ENCODE assay signal across 8 cellular contexts in the genomic region with DNA sequence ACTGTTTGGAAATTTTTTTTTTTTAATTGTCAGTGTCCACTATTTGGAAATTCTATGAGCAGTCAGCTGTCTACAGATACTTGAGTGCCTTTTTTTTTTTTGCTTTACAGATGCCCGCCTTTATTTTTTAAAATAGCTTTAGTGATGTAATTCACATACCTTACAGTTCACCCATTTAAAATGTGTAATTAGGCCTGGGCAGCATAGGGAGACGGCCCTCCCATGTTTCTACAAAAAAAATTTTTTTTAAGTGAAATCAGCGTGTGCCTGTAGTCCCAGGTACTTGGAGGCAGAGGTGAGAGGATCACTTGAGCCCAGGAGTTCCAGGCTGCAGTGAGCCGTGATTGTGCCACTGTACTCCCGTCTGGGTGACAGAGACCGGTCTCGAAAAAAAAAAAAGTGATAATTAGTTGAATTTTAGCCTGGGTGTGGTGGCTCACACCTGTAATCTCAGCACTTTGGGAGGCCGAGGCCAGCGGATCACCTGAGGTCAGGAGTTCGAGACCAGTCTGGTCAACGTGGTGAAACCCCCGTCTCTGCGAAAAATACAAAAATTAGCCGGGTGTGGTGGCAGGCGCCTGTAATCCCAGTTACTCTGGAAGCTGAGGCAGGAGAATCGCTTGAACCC. TPM values are rescaled to one million over a fixed set of nuclear protein-coding genes. Genes with fewer than 3 reads are reported as not detected.
DNase-seq lines count a peak whose midpoint lies in the region; ATAC-seq and TF ChIP-seq lines count a peak whose summit lies in the region.

No MANE protein-coding gene starts in this region.

- peak overlapping the region; percentile 92 for H3K56ac ChIP-seq in mesendoderm (ENCODE audit: low read length)

- H3K36me3 ChIP-seq in breast epithelium (no peaks in the 10 kb centered on the region), mesendoderm (ENCODE audit: control insufficient read depth, insufficient read depth, low read length) (no peaks in the 10 kb centered on the region)

- TF ChIP-seq CTCF in breast epithelium (IDR thresholded peaks at IDR 0.05), result no peak

- no peak overlapping the region for H3K4me2 ChIP-seq in mesendoderm (ENCODE audit: low read length)

- H3K4ac ChIP-seq in mesendoderm (ENCODE audit: low read depth, low read length), result no peak overlapping the region

- peaks cover 27% of the 10 kb centered on the region for H3K79me2 ChIP-seq in mesendoderm (ENCODE audit: control insufficient read depth, insufficient read depth, low read length)

- H4K8ac ChIP-seq in mesendoderm (ENCODE audit: low read depth, low read length), result no peak overlapping the region

- H3K27me3 ChIP-seq in breast epithelium (no peaks in the 10 kb centered on the region), mesendoderm (ENCODE audit: insufficient read depth, low read length, poor library complexity) (no peaks in the 10 kb centered on the region)

- peak; percentile 16 for DNase-seq in A172 (ENCODE audit: low spot score)
- DNase-seq in HS-5 (ENCODE audit: low read depth), result peak; percentile 15
- no peak for DNase-seq in breast epithelium (ENCODE audit: low spot score in 2 of 2)
- DNase-seq in mesendoderm, result peak; percentile 29
- DNase-seq in foreskin melanocyte, result no peak
- no peak for DNase-seq in activated effector memory CD4-positive, alpha-beta T cell treated with Interleukin-2 at 50 U/mL for 16 hours
- DNase-seq in GDM1 (lab: John Stamatoyannopoulos, UW), result no peak

- H3K9ac ChIP-seq in mesendoderm (ENCODE audit: low read length), result peak overlapping the region; percentile 87

- TF ChIP-seq POLR2A in breast epithelium (IDR thresholded peaks at IDR 0.05), result no peak

- H3K18ac ChIP-seq in mesendoderm (ENCODE audit: low read length), result no peak overlapping the region

- H3K79me1 ChIP-seq in mesendoderm (ENCODE audit: low read length), result peaks cover 2% of the 10 kb centered on the region

- H2BK5ac ChIP-seq in mesendoderm (ENCODE audit: low read length), result no peak overlapping the region

- peak overlapping the region; percentile 99 to 100 for H3K27ac ChIP-seq in breast epithelium
- H3K27ac ChIP-seq in mesendoderm (ENCODE audit: low read depth, low read length), result peak overlapping the region; percentile 62

- H3K4me3 ChIP-seq in breast epithelium (peak overlapping the region; percentile 91 to 98 (median 95)), mesendoderm (ENCODE audit: low read length) (no peak overlapping the region)

- no peak overlapping the region for H4K5ac ChIP-seq in mesendoderm (ENCODE audit: low read length)

- intact Hi-C loops in breast epithelium (cut with DNase I; ENCODE audit: low total_unique reads), result no loop called here

- peak overlapping the region; percentile 36 for H2BK15ac ChIP-seq in mesendoderm (replicated peaks; ENCODE audit: low read depth)

- H2AK5ac ChIP-seq in mesendoderm (ENCODE audit: low read length), result no peak overlapping the region

- H3K23ac ChIP-seq in mesendoderm (ENCODE audit: low read length), result no peak overlapping the region

- no peak overlapping the region for H2BK120ac ChIP-seq in mesendoderm (ENCODE audit: low read depth, low read length)

- WGBS in mesendoderm (ENCODE audit: extremely low coverage, insufficient coverage, low lambda C conversion rate), result no CpG with 5 or more reads among the region's 16 CpGs

- no peak for ATAC-seq in GM19351 (IDR thresholded peaks at IDR 0.05; ENCODE audit: unreplicated experiment)

- no peaks in the 10 kb centered on the region for H3K9me3 ChIP-seq in breast epithelium

- H3K4me1 ChIP-seq in breast epithelium (no peaks in the 10 kb centered on the region), mesendoderm (ENCODE audit: control insufficient read depth, low read depth, low read length) (no peaks in the 10 kb centered on the region)

RNA-seq across cellular contexts. Expression of a gene that starts 1.5 kb away (rescaled TPM):
- total RNA-seq in A172 (2014; rRNA removed; shearing (Covaris generic)), result 26.5 and 28.8 TPM in 2 replicates
- 10 to 100 TPM; 21.1 to 41.3 (median 39.2) TPM for total RNA-seq in breast epithelium
- 24.8 TPM for polyA plus RNA-seq in mesendoderm (2013, experiment 1 of 2)
- polyA plus RNA-seq in mesendoderm (2013, experiment 2 of 2), result 25.2 TPM

Comparison
In these comparisons a context has a peak if more than half of its experiments do, and no peak if none do; other contexts are left out.
1. DNase-seq: peak in A172 (single experiment), HS-5 (single experiment) and mesendoderm (single experiment); none in breast epithelium (0 of 2), foreskin melanocyte (single experiment), activated effector memory CD4-positive, alpha-beta T cell treated with Interleukin-2 at 50 U/mL for 16 hours (single experiment) and GDM1 (single experiment).